In the genomic region with DNA sequence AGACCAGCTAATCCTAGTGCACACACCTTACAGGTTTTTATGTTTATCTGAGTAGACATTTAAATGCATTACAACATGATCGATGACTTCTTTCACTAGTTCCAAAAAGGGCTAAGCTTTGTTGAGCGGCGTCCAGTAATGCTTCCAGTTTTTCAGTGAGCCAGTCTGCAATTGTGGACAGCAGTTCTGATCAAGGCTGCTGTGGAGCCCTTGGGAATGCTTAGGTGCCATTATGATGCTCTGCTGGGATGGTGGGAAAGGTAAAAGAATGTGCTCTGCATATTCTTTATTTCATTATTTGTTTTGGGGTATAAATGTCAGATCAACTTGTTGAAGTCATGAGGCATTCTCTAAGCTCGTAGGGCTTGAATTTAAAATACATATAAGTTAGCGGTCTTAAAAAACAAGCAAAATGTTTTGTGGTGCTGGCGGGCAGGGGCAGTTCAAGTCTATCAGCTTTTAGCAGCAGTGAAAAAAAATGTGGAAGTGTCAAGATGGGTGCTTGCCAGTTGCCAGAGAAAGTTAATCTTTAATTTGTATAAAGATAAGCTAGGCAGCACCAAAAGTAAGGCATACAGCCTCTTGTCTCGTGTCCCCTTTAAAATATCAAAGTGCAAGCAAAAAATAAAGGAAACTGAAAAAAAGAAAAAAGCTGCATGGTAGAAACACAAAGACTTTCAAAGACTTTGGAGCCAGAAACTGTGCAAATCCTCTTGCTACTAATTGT, we compare ENCODE assay signal across 1 cellular context.
TF ChIP-seq lines count a peak whose summit lies in the region.

No MANE protein-coding gene starts in this region.

TF ChIP-seq in WTC11, 78 proteins besides CTCF, POLR2A, EP300 and RAD21 (continued from another document):
- TF ChIP-seq, protein P1, sequence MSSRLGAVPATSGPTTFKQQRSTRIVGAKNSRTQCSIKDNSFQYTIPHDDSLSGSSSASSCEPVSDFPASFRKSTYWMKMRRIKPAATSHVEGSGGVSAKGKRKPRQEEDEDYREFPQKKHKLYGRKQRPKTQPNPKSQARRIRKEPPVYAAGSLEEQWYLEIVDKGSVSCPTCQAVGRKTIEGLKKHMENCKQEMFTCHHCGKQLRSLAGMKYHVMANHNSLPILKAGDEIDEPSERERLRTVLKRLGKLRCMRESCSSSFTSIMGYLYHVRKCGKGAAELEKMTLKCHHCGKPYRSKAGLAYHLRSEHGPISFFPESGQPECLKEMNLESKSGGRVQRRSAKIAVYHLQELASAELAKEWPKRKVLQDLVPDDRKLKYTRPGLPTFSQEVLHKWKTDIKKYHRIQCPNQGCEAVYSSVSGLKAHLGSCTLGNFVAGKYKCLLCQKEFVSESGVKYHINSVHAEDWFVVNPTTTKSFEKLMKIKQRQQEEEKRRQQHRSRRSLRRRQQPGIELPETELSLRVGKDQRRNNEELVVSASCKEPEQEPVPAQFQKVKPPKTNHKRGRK (CRISPR knock-in tag; IDR thresholded peaks at IDR 0.05; ENCODE audit: borderline replicate concordance) = no peak
- no peak for TF ChIP-seq ETV6 (CRISPR knock-in tag; IDR thresholded peaks at IDR 0.05)
- no peak for TF ChIP-seq TEAD4 (CRISPR knock-in tag; IDR thresholded peaks at IDR 0.05)
- no peak for TF ChIP-seq TCF7 (CRISPR knock-in tag; IDR thresholded peaks at IDR 0.05; ENCODE audit: low read depth)
- no peak for TF ChIP-seq SMAD3 (CRISPR knock-in tag; IDR thresholded peaks at IDR 0.05; ENCODE audit: borderline replicate concordance)
- TF ChIP-seq NFE2L1 (CRISPR knock-in tag; IDR thresholded peaks at IDR 0.05) = no peak
- TF ChIP-seq, protein P2, sequence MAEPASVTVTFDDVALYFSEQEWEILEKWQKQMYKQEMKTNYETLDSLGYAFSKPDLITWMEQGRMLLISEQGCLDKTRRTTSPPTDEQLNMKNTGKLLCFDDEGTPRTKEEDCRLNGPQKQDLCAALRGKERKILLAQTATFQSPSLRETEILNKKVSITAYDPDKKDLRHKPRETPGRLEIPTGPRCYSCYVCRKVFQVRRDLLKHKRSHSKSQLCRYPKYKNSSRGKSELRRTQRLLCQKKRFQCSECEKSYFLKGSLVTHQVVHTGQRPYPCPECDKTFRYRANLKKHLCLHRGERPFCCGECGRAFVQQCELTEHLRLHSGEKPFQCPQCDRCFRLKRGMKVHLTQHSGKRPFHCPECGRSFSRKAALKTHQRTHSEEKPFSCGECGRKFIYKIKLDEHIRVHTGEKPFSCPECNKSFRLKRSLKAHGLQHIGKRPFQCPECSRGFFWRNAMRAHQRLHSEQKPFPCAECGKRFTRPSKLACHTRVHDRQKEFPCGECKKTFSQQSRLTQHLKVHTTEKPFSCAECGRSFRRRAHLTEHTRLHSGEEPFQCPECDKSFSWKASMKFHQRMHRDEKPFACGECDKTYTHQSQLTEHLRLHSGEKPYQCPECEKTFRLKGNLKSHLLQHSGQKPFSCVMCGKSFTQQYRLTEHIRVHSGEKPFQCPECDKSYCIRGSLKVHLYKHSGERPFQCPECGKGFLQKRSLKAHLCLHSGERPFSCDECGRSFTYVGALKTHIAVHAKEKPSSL (CRISPR knock-in tag; conservative IDR thresholded peaks at IDR 0.05) = 0 out of 2 replicates have a peak, but pooled peaks have one; percentile 48
- TF ChIP-seq ZNF219 (CRISPR knock-in tag; IDR thresholded peaks at IDR 0.05; ENCODE audit: borderline replicate concordance) = no peak
- TF ChIP-seq ZNF416 (CRISPR knock-in tag; IDR thresholded peaks at IDR 0.05) = 0 out of 2 replicates have a peak, but pooled peaks have one; percentile 33
- TF ChIP-seq ZNF232 (CRISPR knock-in tag; IDR thresholded peaks at IDR 0.05) = no peak
- TF ChIP-seq SP1 (CRISPR knock-in tag; conservative IDR thresholded peaks at IDR 0.05) = no peak
- TF ChIP-seq, protein P3, sequence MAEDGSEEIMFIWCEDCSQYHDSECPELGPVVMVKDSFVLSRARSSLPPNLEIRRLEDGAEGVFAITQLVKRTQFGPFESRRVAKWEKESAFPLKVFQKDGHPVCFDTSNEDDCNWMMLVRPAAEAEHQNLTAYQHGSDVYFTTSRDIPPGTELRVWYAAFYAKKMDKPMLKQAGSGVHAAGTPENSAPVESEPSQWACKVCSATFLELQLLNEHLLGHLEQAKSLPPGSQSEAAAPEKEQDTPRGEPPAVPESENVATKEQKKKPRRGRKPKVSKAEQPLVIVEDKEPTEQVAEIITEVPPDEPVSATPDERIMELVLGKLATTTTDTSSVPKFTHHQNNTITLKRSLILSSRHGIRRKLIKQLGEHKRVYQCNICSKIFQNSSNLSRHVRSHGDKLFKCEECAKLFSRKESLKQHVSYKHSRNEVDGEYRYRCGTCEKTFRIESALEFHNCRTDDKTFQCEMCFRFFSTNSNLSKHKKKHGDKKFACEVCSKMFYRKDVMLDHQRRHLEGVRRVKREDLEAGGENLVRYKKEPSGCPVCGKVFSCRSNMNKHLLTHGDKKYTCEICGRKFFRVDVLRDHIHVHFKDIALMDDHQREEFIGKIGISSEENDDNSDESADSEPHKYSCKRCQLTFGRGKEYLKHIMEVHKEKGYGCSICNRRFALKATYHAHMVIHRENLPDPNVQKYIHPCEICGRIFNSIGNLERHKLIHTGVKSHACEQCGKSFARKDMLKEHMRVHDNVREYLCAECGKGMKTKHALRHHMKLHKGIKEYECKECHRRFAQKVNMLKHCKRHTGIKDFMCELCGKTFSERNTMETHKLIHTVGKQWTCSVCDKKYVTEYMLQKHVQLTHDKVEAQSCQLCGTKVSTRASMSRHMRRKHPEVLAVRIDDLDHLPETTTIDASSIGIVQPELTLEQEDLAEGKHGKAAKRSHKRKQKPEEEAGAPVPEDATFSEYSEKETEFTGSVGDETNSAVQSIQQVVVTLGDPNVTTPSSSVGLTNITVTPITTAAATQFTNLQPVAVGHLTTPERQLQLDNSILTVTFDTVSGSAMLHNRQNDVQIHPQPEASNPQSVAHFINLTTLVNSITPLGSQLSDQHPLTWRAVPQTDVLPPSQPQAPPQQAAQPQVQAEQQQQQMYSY (CRISPR knock-in tag; IDR thresholded peaks at IDR 0.05) = no peak
- TF ChIP-seq, protein P4, sequence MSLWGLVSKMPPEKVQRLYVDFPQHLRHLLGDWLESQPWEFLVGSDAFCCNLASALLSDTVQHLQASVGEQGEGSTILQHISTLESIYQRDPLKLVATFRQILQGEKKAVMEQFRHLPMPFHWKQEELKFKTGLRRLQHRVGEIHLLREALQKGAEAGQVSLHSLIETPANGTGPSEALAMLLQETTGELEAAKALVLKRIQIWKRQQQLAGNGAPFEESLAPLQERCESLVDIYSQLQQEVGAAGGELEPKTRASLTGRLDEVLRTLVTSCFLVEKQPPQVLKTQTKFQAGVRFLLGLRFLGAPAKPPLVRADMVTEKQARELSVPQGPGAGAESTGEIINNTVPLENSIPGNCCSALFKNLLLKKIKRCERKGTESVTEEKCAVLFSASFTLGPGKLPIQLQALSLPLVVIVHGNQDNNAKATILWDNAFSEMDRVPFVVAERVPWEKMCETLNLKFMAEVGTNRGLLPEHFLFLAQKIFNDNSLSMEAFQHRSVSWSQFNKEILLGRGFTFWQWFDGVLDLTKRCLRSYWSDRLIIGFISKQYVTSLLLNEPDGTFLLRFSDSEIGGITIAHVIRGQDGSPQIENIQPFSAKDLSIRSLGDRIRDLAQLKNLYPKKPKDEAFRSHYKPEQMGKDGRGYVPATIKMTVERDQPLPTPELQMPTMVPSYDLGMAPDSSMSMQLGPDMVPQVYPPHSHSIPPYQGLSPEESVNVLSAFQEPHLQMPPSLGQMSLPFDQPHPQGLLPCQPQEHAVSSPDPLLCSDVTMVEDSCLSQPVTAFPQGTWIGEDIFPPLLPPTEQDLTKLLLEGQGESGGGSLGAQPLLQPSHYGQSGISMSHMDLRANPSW (CRISPR knock-in tag; conservative IDR thresholded peaks at IDR 0.05; ENCODE audit: low read depth) = no peak
- TF ChIP-seq ATF1 (CRISPR knock-in tag; IDR thresholded peaks at IDR 0.05) = no peak
- TF ChIP-seq, protein P5, sequence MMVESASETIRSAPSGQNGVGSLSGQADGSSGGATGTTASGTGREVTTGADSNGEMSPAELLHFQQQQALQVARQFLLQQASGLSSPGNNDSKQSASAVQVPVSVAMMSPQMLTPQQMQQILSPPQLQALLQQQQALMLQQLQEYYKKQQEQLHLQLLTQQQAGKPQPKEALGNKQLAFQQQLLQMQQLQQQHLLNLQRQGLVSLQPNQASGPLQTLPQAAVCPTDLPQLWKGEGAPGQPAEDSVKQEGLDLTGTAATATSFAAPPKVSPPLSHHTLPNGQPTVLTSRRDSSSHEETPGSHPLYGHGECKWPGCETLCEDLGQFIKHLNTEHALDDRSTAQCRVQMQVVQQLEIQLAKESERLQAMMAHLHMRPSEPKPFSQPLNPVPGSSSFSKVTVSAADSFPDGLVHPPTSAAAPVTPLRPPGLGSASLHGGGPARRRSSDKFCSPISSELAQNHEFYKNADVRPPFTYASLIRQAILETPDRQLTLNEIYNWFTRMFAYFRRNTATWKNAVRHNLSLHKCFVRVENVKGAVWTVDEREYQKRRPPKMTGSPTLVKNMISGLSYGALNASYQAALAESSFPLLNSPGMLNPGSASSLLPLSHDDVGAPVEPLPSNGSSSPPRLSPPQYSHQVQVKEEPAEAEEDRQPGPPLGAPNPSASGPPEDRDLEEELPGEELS (CRISPR knock-in tag; IDR thresholded peaks at IDR 0.05) = no peak
- TF ChIP-seq JAZF1 (CRISPR knock-in tag; IDR thresholded peaks at IDR 0.05) = no peak
- TF ChIP-seq, protein P6, sequence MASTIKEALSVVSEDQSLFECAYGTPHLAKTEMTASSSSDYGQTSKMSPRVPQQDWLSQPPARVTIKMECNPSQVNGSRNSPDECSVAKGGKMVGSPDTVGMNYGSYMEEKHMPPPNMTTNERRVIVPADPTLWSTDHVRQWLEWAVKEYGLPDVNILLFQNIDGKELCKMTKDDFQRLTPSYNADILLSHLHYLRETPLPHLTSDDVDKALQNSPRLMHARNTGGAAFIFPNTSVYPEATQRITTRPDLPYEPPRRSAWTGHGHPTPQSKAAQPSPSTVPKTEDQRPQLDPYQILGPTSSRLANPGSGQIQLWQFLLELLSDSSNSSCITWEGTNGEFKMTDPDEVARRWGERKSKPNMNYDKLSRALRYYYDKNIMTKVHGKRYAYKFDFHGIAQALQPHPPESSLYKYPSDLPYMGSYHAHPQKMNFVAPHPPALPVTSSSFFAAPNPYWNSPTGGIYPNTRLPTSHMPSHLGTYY (CRISPR knock-in tag; IDR thresholded peaks at IDR 0.05) = peak; percentile 5; the same call in 1 of the 2 replicates
- no peak for TF ChIP-seq ZNF671 (CRISPR knock-in tag; IDR thresholded peaks at IDR 0.05)
- no peak for TF ChIP-seq GRHL2 (CRISPR knock-in tag; IDR thresholded peaks at IDR 0.05; ENCODE audit: insufficient replicate concordance, severe bottlenecking)
